8 cellular contexts compared by ENCODE assay signal in the genomic region with DNA sequence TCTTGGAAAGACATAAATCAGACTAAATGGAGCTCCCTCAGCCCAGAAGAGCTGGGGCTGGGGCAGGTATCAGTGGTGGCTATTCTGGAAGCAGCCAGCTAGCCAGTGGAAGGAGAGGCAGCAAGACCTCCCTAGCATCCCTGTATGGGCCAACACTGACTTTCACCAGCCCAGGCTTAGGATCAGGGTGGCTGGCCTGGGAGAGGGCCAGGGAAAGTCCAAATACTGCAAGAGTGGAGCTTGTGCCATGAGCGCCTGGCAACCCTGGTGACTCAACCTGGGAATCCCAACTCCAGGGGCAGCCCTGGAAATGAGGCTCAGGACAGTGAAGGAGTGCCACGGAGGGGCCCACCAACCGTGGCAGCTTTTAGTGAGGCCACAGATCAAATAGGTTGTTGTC. TPM values are rescaled to one million over a fixed set of nuclear protein-coding genes. Genes with fewer than 3 reads are reported as not detected.
DNase-seq lines count a peak whose midpoint lies in the region; ATAC-seq and TF ChIP-seq lines count a peak whose summit lies in the region.

No MANE protein-coding gene starts in this region.

- H3K27ac Mint-ChIP-seq in activated T-cell treated with anti-CD3 and anti-CD28 coated beads, Interleukin-2, amount 50 U/mL, for 24 hours: peak overlapping the region; percentile 99
- H3K27ac Mint-ChIP-seq in WTC11: no peak overlapping the region

- no peak for TF ChIP-seq POLR2A in thyroid gland (IDR thresholded peaks at IDR 0.05)

- H3K9me3 Mint-ChIP-seq in activated T-cell treated with anti-CD3 and anti-CD28 coated beads, Interleukin-2, amount 50 U/mL, for 24 hours: no peaks in the 10 kb centered on the region
- H3K9me3 Mint-ChIP-seq in WTC11: no peaks in the 10 kb centered on the region

- no peaks in the 10 kb centered on the region for H3K27me3 Mint-ChIP-seq in activated T-cell treated with anti-CD3 and anti-CD28 coated beads, Interleukin-2, amount 50 U/mL, for 24 hours
- peaks cover 9% of the 10 kb centered on the region for H3K27me3 Mint-ChIP-seq in WTC11 (ENCODE audit: low read depth)

- peaks cover 65% of the 10 kb centered on the region for H3K4me1 Mint-ChIP-seq in activated T-cell treated with anti-CD3 and anti-CD28 coated beads, Interleukin-2, amount 50 U/mL, for 24 hours (ENCODE audit: low read depth)
- peaks cover 16% of the 10 kb centered on the region for H3K4me1 Mint-ChIP-seq in WTC11

- no peak overlapping the region for H3K4me3 Mint-ChIP-seq in activated T-cell treated with anti-CD3 and anti-CD28 coated beads, Interleukin-2, amount 50 U/mL, for 24 hours
- H3K4me3 Mint-ChIP-seq in WTC11: no peak overlapping the region

- H3K36me3 Mint-ChIP-seq in activated T-cell treated with anti-CD3 and anti-CD28 coated beads, Interleukin-2, amount 50 U/mL, for 24 hours (ENCODE audit: low read depth): peaks cover 4% of the 10 kb centered on the region
- no peaks in the 10 kb centered on the region for H3K36me3 Mint-ChIP-seq in WTC11

- ATAC-seq in lower lobe of right lung (no peak), WTC11 (no peak)

- peaks cover 17 to 19% of the 10 kb centered on the region in 2 donors for H3K4me1 ChIP-seq in ascending aorta
- peaks cover 65% of the 10 kb centered on the region for H3K4me1 ChIP-seq in lower lobe of right lung
- peaks cover 7 to 34% of the 10 kb centered on the region in 2 donors for H3K4me1 ChIP-seq in thyroid gland

- CTCF ChIA-PET in WTC11 (lab: Charles Lee): interaction anchor here (1.7 to 4.3 kb wide), 5 partner anchors 7 to 111 kb away, joined by 7 to 27 read pairs (median 15); no protein-coding TSS in a partner anchor

- H3K4me3 ChIP-seq in ascending aorta (no peak overlapping the region), lower lobe of right lung (no peak overlapping the region), thyroid gland (replicated peaks in 1 of 3) (no peak overlapping the region)

- POLR2A ChIA-PET in WTC11 (lab: Charles Lee): no interaction called here

- H3K27ac ChIP-seq in ascending aorta (peak overlapping the region; percentile 92 to 97), lower lobe of right lung (peak overlapping the region; percentile 98), thyroid gland (peak overlapping the region; percentile 18 to 98 (median 98))

- H3K36me3 ChIP-seq in ascending aorta (no peaks in the 10 kb centered on the region), lower lobe of right lung (no peaks in the 10 kb centered on the region), thyroid gland (no peaks in the 10 kb centered on the region)

- no peaks in the 10 kb centered on the region for H3K9me3 ChIP-seq in ascending aorta
- no peaks in the 10 kb centered on the region for H3K9me3 ChIP-seq in lower lobe of right lung
- no peaks in the 10 kb centered on the region for H3K9me3 ChIP-seq in thyroid gland

- peak; percentile 40 for DNase-seq in activated T-cell treated with anti-CD3 and anti-CD28 coated beads, Interleukin-2, amount 50 U/mL, for 24 hours
- no peak for DNase-seq in activated T-cell treated with anti-CD3 and anti-CD28 coated beads, Interleukin-2, amount 50 U/mL, for 1 hour
- peak in 1 of 2 donors; percentile 92 for DNase-seq in ascending aorta (ENCODE audit: low spot score in 2 of 2)
- DNase-seq in lower lobe of right lung: no peak
- peak; percentile 31 to 37 for DNase-seq in thyroid gland
- no peak for DNase-seq in WTC11 (ENCODE audit: low spot score)
- no peak for DNase-seq in NCI-H128 (lab: John Stamatoyannopoulos, UW; ENCODE audit: unreplicated experiment)
- DNase-seq in NK-92 treated with Interleukin-12 subunit alpha and Interleukin-12 subunit beta, amount 100 ng/mL, for 24 hours (lab: John Stamatoyannopoulos, UW): no peak

- WGBS in thyroid gland, 2 donors: 90 to 93% methylated on average over 3 of the region's 3 CpGs

- no peaks in the 10 kb centered on the region for H3K27me3 ChIP-seq in ascending aorta
- no peaks in the 10 kb centered on the region for H3K27me3 ChIP-seq in lower lobe of right lung (ENCODE audit: low read depth)
- no peaks in the 10 kb centered on the region for H3K27me3 ChIP-seq in thyroid gland

- intact Hi-C loops in ascending aorta (cut with DNase I) (loop anchor here (1.0 to 10.0 kb wide), 6 partner anchors 59 to 547 kb away; a partner anchor contains a TSS), lower lobe of right lung (cut with DNase I) (no loop called here), thyroid gland (cut with DNase I) (loop anchor here (2.0 to 10.0 kb wide), 2 partner anchors 111 to 557 kb away; a partner anchor contains a TSS)

- TF ChIP-seq CTCF in ascending aorta (IDR thresholded peaks at IDR 0.05): no peak
- TF ChIP-seq CTCF in lower lobe of right lung (IDR thresholded peaks at IDR 0.05): no peak
- no peak for TF ChIP-seq CTCF in thyroid gland (IDR thresholded peaks at IDR 0.05)
- TF ChIP-seq CTCF in WTC11 (IDR thresholded peaks at IDR 0.05): no peak

TF ChIP-seq in WTC11, 78 proteins besides CTCF, POLR2A, EP300 and RAD21 (continues in another document):
- TF ChIP-seq NFYB (CRISPR knock-in tag; conservative IDR thresholded peaks at IDR 0.05; ENCODE audit: low read depth) (no peak), TEAD1 (CRISPR knock-in tag; IDR thresholded peaks at IDR 0.05) (no peak), MXD4 (CRISPR knock-in tag; IDR thresholded peaks at IDR 0.05; ENCODE audit: borderline replicate concordance) (no peak), GTF2I (CRISPR knock-in tag; conservative IDR thresholded peaks at IDR 0.05) (no peak), TP53 (CRISPR knock-in tag; IDR thresholded peaks at IDR 0.05) (no peak), NR2C2 (CRISPR knock-in tag; IDR thresholded peaks at IDR 0.05) (no peak)
- TF ChIP-seq, protein P1, sequence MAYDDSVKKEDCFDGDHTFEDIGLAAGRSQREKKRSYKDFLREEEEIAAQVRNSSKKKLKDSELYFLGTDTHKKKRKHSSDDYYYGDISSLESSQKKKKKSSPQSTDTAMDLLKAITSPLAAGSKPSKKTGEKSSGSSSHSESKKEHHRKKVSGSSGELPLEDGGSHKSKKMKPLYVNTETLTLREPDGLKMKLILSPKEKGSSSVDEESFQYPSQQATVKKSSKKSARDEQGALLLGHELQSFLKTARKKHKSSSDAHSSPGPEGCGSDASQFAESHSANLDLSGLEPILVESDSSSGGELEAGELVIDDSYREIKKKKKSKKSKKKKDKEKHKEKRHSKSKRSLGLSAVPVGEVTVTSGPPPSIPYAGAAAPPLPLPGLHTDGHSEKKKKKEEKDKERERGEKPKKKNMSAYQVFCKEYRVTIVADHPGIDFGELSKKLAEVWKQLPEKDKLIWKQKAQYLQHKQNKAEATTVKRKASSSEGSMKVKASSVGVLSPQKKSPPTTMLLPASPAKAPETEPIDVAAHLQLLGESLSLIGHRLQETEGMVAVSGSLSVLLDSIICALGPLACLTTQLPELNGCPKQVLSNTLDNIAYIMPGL (CRISPR knock-in tag; IDR thresholded peaks at IDR 0.05): no peak
- TF ChIP-seq, protein P2, sequence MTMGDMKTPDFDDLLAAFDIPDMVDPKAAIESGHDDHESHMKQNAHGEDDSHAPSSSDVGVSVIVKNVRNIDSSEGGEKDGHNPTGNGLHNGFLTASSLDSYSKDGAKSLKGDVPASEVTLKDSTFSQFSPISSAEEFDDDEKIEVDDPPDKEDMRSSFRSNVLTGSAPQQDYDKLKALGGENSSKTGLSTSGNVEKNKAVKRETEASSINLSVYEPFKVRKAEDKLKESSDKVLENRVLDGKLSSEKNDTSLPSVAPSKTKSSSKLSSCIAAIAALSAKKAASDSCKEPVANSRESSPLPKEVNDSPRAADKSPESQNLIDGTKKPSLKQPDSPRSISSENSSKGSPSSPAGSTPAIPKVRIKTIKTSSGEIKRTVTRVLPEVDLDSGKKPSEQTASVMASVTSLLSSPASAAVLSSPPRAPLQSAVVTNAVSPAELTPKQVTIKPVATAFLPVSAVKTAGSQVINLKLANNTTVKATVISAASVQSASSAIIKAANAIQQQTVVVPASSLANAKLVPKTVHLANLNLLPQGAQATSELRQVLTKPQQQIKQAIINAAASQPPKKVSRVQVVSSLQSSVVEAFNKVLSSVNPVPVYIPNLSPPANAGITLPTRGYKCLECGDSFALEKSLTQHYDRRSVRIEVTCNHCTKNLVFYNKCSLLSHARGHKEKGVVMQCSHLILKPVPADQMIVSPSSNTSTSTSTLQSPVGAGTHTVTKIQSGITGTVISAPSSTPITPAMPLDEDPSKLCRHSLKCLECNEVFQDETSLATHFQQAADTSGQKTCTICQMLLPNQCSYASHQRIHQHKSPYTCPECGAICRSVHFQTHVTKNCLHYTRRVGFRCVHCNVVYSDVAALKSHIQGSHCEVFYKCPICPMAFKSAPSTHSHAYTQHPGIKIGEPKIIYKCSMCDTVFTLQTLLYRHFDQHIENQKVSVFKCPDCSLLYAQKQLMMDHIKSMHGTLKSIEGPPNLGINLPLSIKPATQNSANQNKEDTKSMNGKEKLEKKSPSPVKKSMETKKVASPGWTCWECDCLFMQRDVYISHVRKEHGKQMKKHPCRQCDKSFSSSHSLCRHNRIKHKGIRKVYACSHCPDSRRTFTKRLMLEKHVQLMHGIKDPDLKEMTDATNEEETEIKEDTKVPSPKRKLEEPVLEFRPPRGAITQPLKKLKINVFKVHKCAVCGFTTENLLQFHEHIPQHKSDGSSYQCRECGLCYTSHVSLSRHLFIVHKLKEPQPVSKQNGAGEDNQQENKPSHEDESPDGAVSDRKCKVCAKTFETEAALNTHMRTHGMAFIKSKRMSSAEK (CRISPR knock-in tag; IDR thresholded peaks at IDR 0.05; ENCODE audit: borderline replicate concordance): no peak
- TF ChIP-seq, protein P3, sequence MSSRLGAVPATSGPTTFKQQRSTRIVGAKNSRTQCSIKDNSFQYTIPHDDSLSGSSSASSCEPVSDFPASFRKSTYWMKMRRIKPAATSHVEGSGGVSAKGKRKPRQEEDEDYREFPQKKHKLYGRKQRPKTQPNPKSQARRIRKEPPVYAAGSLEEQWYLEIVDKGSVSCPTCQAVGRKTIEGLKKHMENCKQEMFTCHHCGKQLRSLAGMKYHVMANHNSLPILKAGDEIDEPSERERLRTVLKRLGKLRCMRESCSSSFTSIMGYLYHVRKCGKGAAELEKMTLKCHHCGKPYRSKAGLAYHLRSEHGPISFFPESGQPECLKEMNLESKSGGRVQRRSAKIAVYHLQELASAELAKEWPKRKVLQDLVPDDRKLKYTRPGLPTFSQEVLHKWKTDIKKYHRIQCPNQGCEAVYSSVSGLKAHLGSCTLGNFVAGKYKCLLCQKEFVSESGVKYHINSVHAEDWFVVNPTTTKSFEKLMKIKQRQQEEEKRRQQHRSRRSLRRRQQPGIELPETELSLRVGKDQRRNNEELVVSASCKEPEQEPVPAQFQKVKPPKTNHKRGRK (CRISPR knock-in tag; IDR thresholded peaks at IDR 0.05; ENCODE audit: borderline replicate concordance): no peak

RNA-seq across cellular contexts. Expression of a gene that starts 7.6 kb away (rescaled TPM):
- 57.7 TPM for total RNA-seq in ascending aorta
- 81.2 TPM for total RNA-seq in lower lobe of right lung
- total RNA-seq in thyroid gland: 10 to 100 TPM; 24.6 to 49.7 (median 32.1) TPM
- 8.8 to 9.8 TPM (median 9.4 TPM) in 3 replicates for total RNA-seq in WTC11 (2021)

RNA-seq across cellular contexts. Expression of a gene that starts 45.2 kb away (rescaled TPM):
- total RNA-seq in ascending aorta (not detected), lower lobe of right lung (not detected), thyroid gland (not detected), WTC11 (2021) (not detected in 3 replicates)

RNA-seq across cellular contexts. Expression of a gene that starts 58.6 kb away (rescaled TPM):
- total RNA-seq in ascending aorta (29.4 TPM), lower lobe of right lung (33.2 TPM), thyroid gland (10 to 100 TPM; 34.1 to 40.1 (median 37.5) TPM), WTC11 (2021) (31.1 to 37.7 TPM (median 36.9 TPM) in 3 replicates)

Comparison
In these comparisons a context has a peak if more than half of its experiments do, and no peak if none do; other contexts are left out.
1. DNase-seq: peak in activated T-cell treated with anti-CD3 and anti-CD28 coated beads, Interleukin-2, amount 50 U/mL, for 24 hours (single experiment) and thyroid gland (2 of 2); none in activated T-cell treated with anti-CD3 and anti-CD28 coated beads, Interleukin-2, amount 50 U/mL, for 1 hour (single experiment), lower lobe of right lung (single experiment), WTC11 (single experiment), NCI-H128 (single experiment) and NK-92 treated with Interleukin-12 subunit alpha and Interleukin-12 subunit beta, amount 100 ng/mL, for 24 hours (single experiment).
2. Peak in every context shown above with its lines, with median percentiles within 50 percentile points of each other: H3K27ac ChIP-seq.